11 cellular contexts compared by ENCODE assay signal in the genomic region with DNA sequence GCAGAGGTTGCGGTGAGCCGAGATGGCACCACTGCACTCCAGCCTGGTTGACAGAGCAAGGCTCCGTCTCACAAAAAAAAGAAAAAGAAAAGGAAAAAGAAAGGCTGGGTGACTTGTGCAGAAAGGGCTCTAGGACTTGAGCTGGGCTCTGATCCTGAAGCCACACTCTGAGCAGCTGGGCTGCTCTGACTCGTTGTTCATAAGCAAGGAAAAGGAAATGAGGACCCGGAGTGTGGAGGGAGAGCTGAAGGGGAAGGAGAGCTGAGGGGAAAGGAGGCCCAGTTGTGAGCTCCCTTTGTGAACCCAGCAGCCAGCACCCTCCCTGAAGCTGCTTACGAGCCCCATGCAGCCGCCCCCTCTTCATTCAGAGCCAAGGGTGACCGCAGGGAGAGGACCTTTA. TPM values are rescaled to one million over a fixed set of nuclear protein-coding genes. Genes with fewer than 3 reads are reported as not detected.
A peak's percentile ranks its signal among the peaks of the same experiment; 100 is the strongest.
DNase-seq lines count a peak whose midpoint lies in the region; ATAC-seq and TF ChIP-seq lines count a peak whose summit lies in the region.
"Had no signal": no experiment of that assay in that cellular context is flagged by ENCODE, and none has a peak within 500 bp of the region (broad histone marks: within the 10 kb centered on the region; RNA-seq: fewer than 3 reads in every experiment).

No MANE protein-coding gene starts in this region.

- H3K27me3 Mint-ChIP-seq in CD4-positive, CD25-positive, alpha-beta regulatory T cell: no peaks in the 10 kb centered on the region

- intact Hi-C loops in colonic mucosa (cut with DNase I): no loop called here

- no peaks in the 10 kb centered on the region for H3K27me3 ChIP-seq in CD4-positive, CD25-positive, alpha-beta regulatory T cell (ENCODE audit: control insufficient read depth, insufficient read depth, low read length)
- H3K27me3 ChIP-seq in colonic mucosa (no peaks in the 10 kb centered on the region), neutrophil (no peaks in the 10 kb centered on the region)
- H3K27me3 ChIP-seq: neural progenitor cell had no signal

- H3K27ac ChIP-seq in CD4-positive, CD25-positive, alpha-beta regulatory T cell (ENCODE audit: insufficient read depth, low read length, poor library complexity, severe bottlenecking): peak overlapping the region; percentile 81
- peak overlapping the region; percentile 70 for H3K27ac ChIP-seq in colonic mucosa
- peak overlapping the region; percentile 87 for H3K27ac ChIP-seq in neutrophil
- H3K27ac ChIP-seq: neural progenitor cell had no signal

- DNase-seq in CD4-positive, CD25-positive, alpha-beta regulatory T cell: no peak
- DNase-seq in Kasumi-1 (lab: John Stamatoyannopoulos, UW): peak; percentile 64 to 73
- no peak for DNase-seq in colonic mucosa
- no peak for DNase-seq in NCI-H146 treated with DMSO at 0.1 percent for 48 hours (lab: John Stamatoyannopoulos, UW; ENCODE audit: unreplicated experiment)
- no peak for DNase-seq in GM20000 (ENCODE audit: low spot score)
- no peak for DNase-seq in NCI-H748 (lab: John Stamatoyannopoulos, UW; ENCODE audit: unreplicated experiment)
- DNase-seq in NCI-H446 (lab: John Stamatoyannopoulos, UW): no peak
- DNase-seq: amniotic stem cell, NCI-H510A treated with DMSO at 0.1 percent for 48 hours had no signal

- peaks cover 0 to 1% (median 0%) of the 10 kb centered on the region in 7 donors for H3K9me3 Mint-ChIP-seq in CD4-positive, CD25-positive, alpha-beta regulatory T cell
- H3K9me3 Mint-ChIP-seq: neural progenitor cell had no signal

- H3K4me1 Mint-ChIP-seq in CD4-positive, CD25-positive, alpha-beta regulatory T cell: peaks cover 0 to 77% (median 26%) of the 10 kb centered on the region in 4 donors

- no peaks in the 10 kb centered on the region for H3K36me3 ChIP-seq in CD4-positive, CD25-positive, alpha-beta regulatory T cell (ENCODE audit: control insufficient read depth, insufficient read depth, low read length)
- H3K36me3 ChIP-seq in colonic mucosa: no peaks in the 10 kb centered on the region
- peaks cover 50% of the 10 kb centered on the region for H3K36me3 ChIP-seq in neutrophil
- H3K36me3 ChIP-seq: neural progenitor cell had no signal

- peaks cover 69% of the 10 kb centered on the region for H3K4me1 ChIP-seq in CD4-positive, CD25-positive, alpha-beta regulatory T cell (ENCODE audit: control insufficient read depth, insufficient read depth, low read length, poor library complexity, severe bottlenecking)
- H3K4me1 ChIP-seq in colonic mucosa: peaks cover 30% of the 10 kb centered on the region
- peaks cover 17 to 29% of the 10 kb centered on the region in 2 experiments for H3K4me1 ChIP-seq in neutrophil (ENCODE audit: control insufficient read depth in 1 of 2, insufficient read depth in 1 of 2, low read depth in 1 of 2, low read length in 1 of 2)

- peak overlapping the region; percentile 41 for H3K4me3 ChIP-seq in CD4-positive, CD25-positive, alpha-beta regulatory T cell (ENCODE audit: low read depth, low read length)
- H3K4me3 ChIP-seq in colonic mucosa: no peak overlapping the region
- H3K4me3 ChIP-seq in neutrophil (ENCODE audit: low read depth in 1 of 2, low read length in 1 of 2): peak overlapping the region in 1 of 2 experiments; percentile 25
- H3K4me3 ChIP-seq: neural progenitor cell had no signal

- peak overlapping the region; percentile 84 to 98 (median 92) for H3K27ac Mint-ChIP-seq in CD4-positive, CD25-positive, alpha-beta regulatory T cell
- H3K27ac Mint-ChIP-seq: neural progenitor cell had no signal

- peak; percentile 8 to 10 for ATAC-seq in CD4-positive, CD25-positive, alpha-beta regulatory T cell (ENCODE audit: low read depth in 2 of 2)

- H3K36me3 Mint-ChIP-seq in CD4-positive, CD25-positive, alpha-beta regulatory T cell: peaks cover 3% of the 10 kb centered on the region

- TF ChIP-seq CTCF in colonic mucosa (IDR thresholded peaks at IDR 0.05): no peak
- no peak for TF ChIP-seq CTCF in neutrophil (IDR thresholded peaks at IDR 0.05)
- TF ChIP-seq CTCF in GM20000 (IDR thresholded peaks at IDR 0.05; ENCODE audit: extremely low read depth, missing control alignments): no peak

- no peaks in the 10 kb centered on the region for H3K9me3 ChIP-seq in CD4-positive, CD25-positive, alpha-beta regulatory T cell (ENCODE audit: control insufficient read depth in 2 of 2, low read length in 2 of 2)
- H3K9me3 ChIP-seq in colonic mucosa (no peaks in the 10 kb centered on the region), neutrophil (no peaks in the 10 kb centered on the region)

- H3K9ac ChIP-seq in colonic mucosa (ENCODE audit: low read depth in 2 of 2, low read length in 2 of 2): peak overlapping the region; percentile 45 to 78
- H3K9ac ChIP-seq: neural progenitor cell had no signal

- peak overlapping the region; percentile 60 to 90 (median 78) for H3K4me3 Mint-ChIP-seq in CD4-positive, CD25-positive, alpha-beta regulatory T cell
- H3K4me3 Mint-ChIP-seq: neural progenitor cell had no signal

RNA-seq across cellular contexts. Expression of a gene that starts 12.4 kb away (rescaled TPM):
- 126 TPM for total RNA-seq in CD4-positive, CD25-positive, alpha-beta regulatory T cell
- polyA plus RNA-seq in CD4-positive, CD25-positive, alpha-beta regulatory T cell: 10 to 100 TPM; 10.1 to 17.8 (median 16.2) TPM
- 100 to 1,000 TPM in 1 of 2 donors, 10 to 100 TPM in 1; 91.8 to 125 TPM for total RNA-seq in colonic mucosa

RNA-seq across cellular contexts. Expression of a gene that starts 18.5 kb away (rescaled TPM):
- 69.7 TPM for total RNA-seq in CD4-positive, CD25-positive, alpha-beta regulatory T cell
- 10 to 100 TPM; 14.0 to 19.8 (median 16.8) TPM for polyA plus RNA-seq in CD4-positive, CD25-positive, alpha-beta regulatory T cell
- total RNA-seq in colonic mucosa: 10 to 100 TPM; 45.7 to 90.2 TPM

RNA-seq across cellular contexts. Expression of a gene that starts 31.4 kb away (rescaled TPM):
- 2.0 TPM for total RNA-seq in CD4-positive, CD25-positive, alpha-beta regulatory T cell
- 1 to 10 TPM; 1.1 to 5.8 (median 3.4) TPM for polyA plus RNA-seq in CD4-positive, CD25-positive, alpha-beta regulatory T cell
- 10 to 100 TPM; 24.5 to 34.0 TPM for total RNA-seq in colonic mucosa

RNA-seq across cellular contexts. Expression of a gene that starts 47.2 kb away (rescaled TPM):
- total RNA-seq in CD4-positive, CD25-positive, alpha-beta regulatory T cell: not detected
- polyA plus RNA-seq in CD4-positive, CD25-positive, alpha-beta regulatory T cell: under 1 TPM in 2 of 4 donors, not detected in 2; 0.41 to 0.49 TPM
- 100 to 1,000 TPM; 118 to 160 TPM for total RNA-seq in colonic mucosa

RNA-seq across cellular contexts. Expression of a gene that starts 48.3 kb away (rescaled TPM):
- total RNA-seq in CD4-positive, CD25-positive, alpha-beta regulatory T cell: 209 TPM
- polyA plus RNA-seq in CD4-positive, CD25-positive, alpha-beta regulatory T cell: 100 to 1,000 TPM; 321 to 829 (median 545) TPM
- 100 to 1,000 TPM in 1 of 2 donors, 10 to 100 TPM in 1; 83.3 to 222 TPM for total RNA-seq in colonic mucosa

Comparison
In these comparisons a context has a peak if more than half of its experiments do, and no peak if none do; other contexts are left out.
1. DNase-seq: peak in Kasumi-1 (2 of 2); none in CD4-positive, CD25-positive, alpha-beta regulatory T cell (0 of 3), colonic mucosa (single experiment), NCI-H146 treated with DMSO at 0.1 percent for 48 hours (single experiment), GM20000 (single experiment), NCI-H748 (single experiment) and NCI-H446 (0 of 2).
2. Peak in every context shown above with its lines, with median percentiles within 50 percentile points of each other: H3K27ac ChIP-seq.